Comparison of ENCODE assay signal across 8 cellular contexts in genomic region chr6:38638941-38639497, GRCh38. TPM values are rescaled to one million over a fixed set of nuclear protein-coding genes. Genes with fewer than 3 reads are reported as not detected.
A peak's percentile ranks its signal among the peaks of the same experiment; 100 is the strongest.
DNase-seq lines count a peak whose midpoint lies in the region; ATAC-seq and TF ChIP-seq lines count a peak whose summit lies in the region.

No MANE protein-coding gene starts in this region.

- TSS peak; percentile 54 for BruUV-seq in Caco-2 (replicated peaks; lab: Mats Ljungman, UMichigan)

- no peaks in the 10 kb centered on the region for H3K9me3 ChIP-seq in Caco-2

- POLR2A ChIA-PET in Caco-2 (lab: Charles Lee) = interaction anchor here (0.6 kb wide), 6 partner anchors 35 to 1127 kb away, joined by 3 to 6 read pairs (median 4); no protein-coding TSS in a partner anchor

- CTCF ChIA-PET in Caco-2 (lab: Charles Lee) = interaction anchor here (0.6 to 0.9 kb wide), 7 partner anchors 12 to 757 kb away, joined by 3 to 5 read pairs (median 4); no protein-coding TSS in a partner anchor

- peak overlapping the region; percentile 85 for H3K27ac Mint-ChIP-seq in Caco-2 (ENCODE audit: unreplicated experiment)

- H3K79me2 ChIP-seq in KMS-11 (ENCODE audit: insufficient read depth, low read depth) = no peaks in the 10 kb centered on the region

- H3K27me3 Mint-ChIP-seq in Caco-2 (ENCODE audit: insufficient read depth, unreplicated experiment) = no peaks in the 10 kb centered on the region

- peak overlapping the region; percentile 83 for H3K4me3 Mint-ChIP-seq in Caco-2 (ENCODE audit: unreplicated experiment)

- H3K9me3 Mint-ChIP-seq in Caco-2 (ENCODE audit: unreplicated experiment) = no peaks in the 10 kb centered on the region

- H3K27me3 ChIP-seq in Caco-2 (replicated peaks; ENCODE audit: control insufficient read depth, insufficient read depth, low read length) (no peaks in the 10 kb centered on the region), KMS-11 (ENCODE audit: insufficient read depth, low read depth) (no peaks in the 10 kb centered on the region)

- peaks cover 8% of the 10 kb centered on the region for H3K36me3 Mint-ChIP-seq in Caco-2 (ENCODE audit: insufficient read depth, unreplicated experiment)

- TF ChIP-seq CTCF in Caco-2 (IDR thresholded peaks at IDR 0.05; ENCODE audit: insufficient read depth in 1 of 2, low read depth in 1 of 2, low read length in 1 of 2, severe bottlenecking in 1 of 2, unreplicated experiment in 1 of 2) (no peak), KMS-11 (conservative IDR thresholded peaks at IDR 0.05; ENCODE audit: low read depth, low read length) (no peak), cardiac fibroblast (IDR thresholded peaks at IDR 0.05; ENCODE audit: low read depth, low read length) (no peak)

- no peaks in the 10 kb centered on the region for H3K36me3 ChIP-seq in Caco-2 (ENCODE audit: control insufficient read depth, insufficient read depth, low read length)
- H3K36me3 ChIP-seq in KMS-11 (ENCODE audit: insufficient read depth) = no peaks in the 10 kb centered on the region

- peak; percentile 37 for ATAC-seq in GM21723 (IDR thresholded peaks at IDR 0.05; ENCODE audit: unreplicated experiment)

- H3K9ac ChIP-seq in KMS-11 = peak overlapping the region; percentile 79

- H3K4me1 Mint-ChIP-seq in Caco-2 (ENCODE audit: low read depth, unreplicated experiment) = peaks cover 37% of the 10 kb centered on the region

- peak overlapping the region; percentile 78 for H3K4me2 ChIP-seq in KMS-11

- H3K27ac ChIP-seq in KMS-11 = peak overlapping the region; percentile 68

- H2AFZ ChIP-seq in KMS-11 (ENCODE audit: low read depth) = peak overlapping the region; percentile 83

- H4K20me1 ChIP-seq in KMS-11 (ENCODE audit: insufficient read depth) = no peaks in the 10 kb centered on the region

- intact Hi-C loops in Caco-2 (cut with micrococcal nuclease; ENCODE audit: unreplicated experiment) = loop anchor here (2.0 kb wide), 1 partner anchor 26 kb away; no protein-coding TSS in a partner anchor

- peak overlapping the region; percentile 88 for H3K4me3 ChIP-seq in Caco-2 (ENCODE audit: low read depth, low read length)
- no peak overlapping the region for H3K4me3 ChIP-seq in KMS-11 (IDR thresholded peaks at IDR 0.05; ENCODE audit: insufficient read depth, low read depth, low read length)
- peak overlapping the region; percentile 85 to 86 for H3K4me3 ChIP-seq in cardiac fibroblast (replicated peaks in 1 of 2; ENCODE audit: low read depth in 2 of 2, low read length in 2 of 2)

- H3K4me1 ChIP-seq in Caco-2 (peaks cover 23% of the 10 kb centered on the region), KMS-11 (ENCODE audit: low read depth, poor library complexity, severe bottlenecking) (peaks cover 15% of the 10 kb centered on the region)

- DNase-seq in Caco-2 (peak; percentile 37 to 60), cardiac fibroblast (ENCODE audit: low read depth in 2 of 2) (peak; percentile 42 to 57), kidney tubule cell (ENCODE audit: low spot score) (peak; percentile 59), occipital lobe (lab: John Stamatoyannopoulos, UW) (no peak)
- DNase-seq in activated CD4-positive, CD25-positive, alpha-beta regulatory T cell (lab: John Stamatoyannopoulos, UW) = peak; percentile 14 to 52 (median 34)
- peak; percentile 43 to 49 for DNase-seq in stimulated activated CD4-positive, alpha-beta T cell treated with anti-CD3 and anti-CD28 coated beads, Interleukin-2, amount 100 ng/mL, for 48 hours

RNA-seq across cellular contexts. Expression of gene BTBD9, which starts 0.7 kb away (rescaled TPM):
- 19.0 and 19.6 TPM in 2 replicates for total RNA-seq in Caco-2 (2022)
- total RNA-seq in occipital lobe = 38.1 TPM
